ENCODE assay signal across 24 cellular contexts in the genomic region with DNA sequence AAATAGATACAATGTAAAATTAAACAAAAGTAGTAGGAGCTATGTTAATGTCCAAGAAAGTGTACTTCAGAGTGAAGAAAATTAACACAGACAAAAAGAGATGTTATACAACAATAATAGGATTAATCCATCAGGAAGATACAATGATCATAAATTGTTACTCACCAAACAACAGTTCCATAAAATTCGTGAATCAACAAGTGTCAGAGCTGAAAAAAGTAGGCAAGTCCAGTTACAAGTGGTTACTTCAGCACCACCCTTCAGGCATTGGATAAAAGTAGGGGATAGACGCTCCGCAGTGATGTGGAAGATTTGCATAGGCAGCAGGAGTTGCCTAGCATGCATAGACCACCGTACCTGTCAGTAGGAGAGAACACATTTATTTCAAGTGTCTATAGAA.
"Had no signal": no experiment of that assay in that cellular context is flagged by ENCODE, and none has a peak within 500 bp of the region (broad histone marks: within the 10 kb centered on the region; RNA-seq: fewer than 3 reads in every experiment).

No MANE protein-coding gene starts in this region.

- H3K4me1 Mint-ChIP-seq: mesothelial cell of epicardium had no signal

- H3K27me3 ChIP-seq: dorsolateral prefrontal cortex, esophagus muscularis mucosa, foreskin keratinocyte, heart right ventricle, left lung had no signal

- H3K4me3 ChIP-seq: coronary artery, dorsolateral prefrontal cortex, esophagus muscularis mucosa, heart right ventricle, left lung, lower lobe of right lung, mucosa of descending colon had no signal

- H3K27ac Mint-ChIP-seq: mesothelial cell of epicardium, naive B cell had no signal

- H3K4me1 ChIP-seq: esophagus muscularis mucosa, foreskin keratinocyte, heart right ventricle, left lung, lower lobe of right lung had no signal

- H3K27ac ChIP-seq: coronary artery, dorsolateral prefrontal cortex, esophagus muscularis mucosa, foreskin keratinocyte, heart right ventricle, left lung, lower lobe of right lung had no signal

- ATAC-seq: foreskin keratinocyte, heart right ventricle, left cardiac atrium, left lung, left ventricle myocardium superior, lower lobe of right lung, mucosa of descending colon had no signal

- H3K27me3 Mint-ChIP-seq: naive B cell had no signal

- H3K9me3 Mint-ChIP-seq: mesothelial cell of epicardium had no signal

- FAIRE-seq: colon, endothelial cell of umbilical vein, frontal cortex, islet of Langerhans, keratinocyte had no signal

- H3K4me3 Mint-ChIP-seq: mesothelial cell of epicardium, naive B cell had no signal

- H3K9me3 ChIP-seq: esophagus muscularis mucosa, heart right ventricle, left lung, lower lobe of right lung, mucosa of descending colon had no signal

- DNase-seq: dermis blood vessel endothelial cell; dorsolateral prefrontal cortex; effector CD4-positive, alpha-beta T cell; effector memory CD4-positive, alpha-beta T cell; foreskin keratinocyte; glutamatergic neuron; head of caudate nucleus; heart right ventricle; hippocampal formation; left cardiac atrium; left lung; left ventricle myocardium superior; lower lobe of right lung; mesenchymal stem cell; mucosa of descending colon; naive B cell had no signal
